Comparison of ENCODE assay signal across 27 cellular contexts in the genomic region with DNA sequence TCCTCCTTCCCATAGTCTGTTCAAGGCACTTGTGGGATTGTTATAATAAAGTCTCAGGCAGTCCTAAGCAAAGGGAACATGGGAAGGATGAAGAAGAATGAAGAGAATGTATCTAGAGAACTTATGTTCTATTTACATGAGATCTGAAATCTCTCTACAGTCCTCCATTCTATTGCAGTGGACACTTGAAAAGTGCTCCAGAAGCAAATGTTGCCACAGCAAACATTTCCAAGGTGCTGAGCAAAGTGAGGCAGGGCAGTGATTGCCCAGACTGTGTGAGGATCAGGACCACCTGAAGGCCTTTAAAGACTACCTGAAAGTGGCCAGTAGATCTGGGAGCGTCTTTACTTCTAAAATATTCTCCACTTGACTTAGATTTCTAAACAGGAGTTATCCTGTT.
"Had no signal": no experiment of that assay in that cellular context is flagged by ENCODE, and none has a peak within 500 bp of the region (broad histone marks: within the 10 kb centered on the region; RNA-seq: fewer than 3 reads in every experiment).

No MANE protein-coding gene starts in this region.

- H3K9me3 ChIP-seq: ascending aorta had no signal

- ATAC-seq: activated CD8-positive, alpha-beta T cell treated with anti-CD3 and anti-CD28 coated beads for 36 hours; activated naive CD8-positive, alpha-beta T cell treated with anti-CD3 and anti-CD28 coated beads, Interleukin-2, amount 50 U/mL, for 24 hours had no signal

- H3K4me3 ChIP-seq: ascending aorta, cardiac muscle cell had no signal

- H3K27ac ChIP-seq: ascending aorta, cardiac muscle cell, VCaP had no signal

- DNase-seq: activated B cell treated with CpG ODN at 0.5 μM for 24 hours; activated CD4-positive, alpha-beta memory T cell treated with anti-CD3 and anti-CD28 coated beads for 36 hours; activated CD4-positive, alpha-beta T cell treated with anti-CD3 and anti-CD28 coated beads for 4 hours; activated CD4-positive, alpha-beta T cell treated with anti-CD3 and anti-CD28 coated beads, Interleukin-2, amount 10 ng/mL, durations not matched to agents 24 days and 14 days; activated CD4-positive, alpha-beta T cell treated with anti-CD3 and anti-CD28 coated beads, Interleukin-2, amount 50 U/mL, for 1 hour; activated CD4-positive, alpha-beta T cell treated with anti-CD3 and anti-CD28 coated beads, Interleukin-2, amount 50 U/mL, for 4 hours; activated CD4-positive, CD25-positive, alpha-beta regulatory T cell treated with anti-CD3 and anti-CD28 coated beads, Interleukin-2, amount 50 U/mL, for 72 hours; activated CD8-positive, alpha-beta memory T cell treated with anti-CD3 and anti-CD28 coated beads, Interleukin-2, amount 50 U/mL, for 48 hours; activated CD8-positive, alpha-beta T cell treated with anti-CD3 and anti-CD28 coated beads for 36 hours; activated effector memory CD4-positive, alpha-beta T cell treated with Interleukin-2 at 50 U/mL for 16 hours; activated gamma-delta T cell; activated naive CD4-positive, alpha-beta T cell treated with anti-CD3 and anti-CD28 coated beads, Interleukin-2, amount 10 ng/mL, durations not matched to agents 7 days and 5 days; activated naive CD4-positive, alpha-beta T cell treated with Interleukin-2 at 50 U/mL for 16 hours; activated naive CD8-positive, alpha-beta T cell treated with anti-CD3 and anti-CD28 coated beads, Interleukin-2, amount 10 ng/mL, durations not matched to agents 7 days and 5 days; activated naive CD8-positive, alpha-beta T cell treated with anti-CD3 and anti-CD28 coated beads, Interleukin-2, amount 50 U/mL, for 24 hours; activated T-cell treated with anti-CD3 and anti-CD28 coated beads, Interleukin-2, amount 50 U/mL, for 24 hours; activated T-cell treated with anti-CD3 and anti-CD28 coated beads, Interleukin-2, amount 50 U/mL, for 48 hours; amygdala; anterior cingulate cortex; caudate nucleus; cerebellar nuclear complex; T-helper 1 cell; T-helper 2 cell; T-helper 9 cell had no signal

- H3K27me3 ChIP-seq: ascending aorta, cardiac muscle cell had no signal

- H3K4me1 ChIP-seq: ascending aorta had no signal

- H3K36me3 ChIP-seq: ascending aorta, cardiac muscle cell had no signal
